Comparison of ENCODE assay signal across 9 cellular contexts in the genomic region with DNA sequence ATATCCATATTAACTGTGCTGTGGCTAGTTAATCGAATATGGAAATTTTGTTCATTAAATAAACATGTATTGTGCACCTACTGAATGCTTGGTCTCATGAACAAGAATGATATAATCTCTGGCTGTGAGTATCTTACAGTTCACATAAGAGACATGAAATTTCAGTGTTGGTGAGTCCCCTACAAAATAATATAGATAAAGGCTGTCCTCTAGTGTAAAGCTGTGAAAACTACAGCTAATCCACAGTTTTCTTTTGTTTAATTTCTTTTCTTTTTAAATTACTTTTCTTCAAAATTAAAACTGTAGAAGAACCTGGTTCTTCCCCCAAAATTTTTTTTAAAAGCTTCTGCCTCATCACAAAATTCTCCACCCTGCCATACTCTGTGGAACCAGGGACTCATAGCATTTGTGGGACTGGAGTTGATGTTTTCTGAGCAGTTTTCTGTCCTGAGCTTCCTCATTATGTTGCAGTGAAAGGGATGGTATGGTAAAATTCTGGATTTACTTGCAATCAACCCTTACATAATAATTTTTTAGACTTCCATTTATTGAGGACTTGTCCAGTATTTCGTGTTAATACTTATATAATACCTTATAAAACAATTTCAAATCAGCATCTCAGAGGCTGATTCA.
DNase-seq lines count a peak whose midpoint lies in the region; ATAC-seq and TF ChIP-seq lines count a peak whose summit lies in the region.
"Had no signal": no experiment of that assay in that cellular context is flagged by ENCODE, and none has a peak within 500 bp of the region (broad histone marks: within the 10 kb centered on the region; RNA-seq: fewer than 3 reads in every experiment).

No MANE protein-coding gene starts in this region.

- H3K4me1 Mint-ChIP-seq in MCF 10A (ENCODE audit: insufficient read depth, unreplicated experiment) (no peaks in the 10 kb centered on the region), nephron (peaks cover 12% of the 10 kb centered on the region)

- H3K9me3 Mint-ChIP-seq in MCF 10A (ENCODE audit: unreplicated experiment), result no peaks in the 10 kb centered on the region
- H3K9me3 Mint-ChIP-seq in nephron, result no peaks in the 10 kb centered on the region

- CTCF ChIA-PET in MCF 10A (lab: Yijun Ruan, JAX), result interaction anchor here (0.6 to 14.4 kb wide), 68 partner anchors 9 to 1359 kb away, joined by 3 to 225 read pairs (median 4); no protein-coding TSS in a partner anchor

- TF ChIP-seq POLR2A in erythroblast (IDR thresholded peaks at IDR 0.05; ENCODE audit: low read length), result no peak

- H3K4me3 Mint-ChIP-seq in MCF 10A (ENCODE audit: unreplicated experiment) (no peak overlapping the region), nephron (no peak overlapping the region)

- no peak for ATAC-seq in HG02870 (IDR thresholded peaks at IDR 0.05; ENCODE audit: unreplicated experiment)

- TF ChIP-seq CTCF in MCF 10A (IDR thresholded peaks at IDR 0.05; ENCODE audit: unreplicated experiment) (peak; percentile 88), nephron (IDR thresholded peaks at IDR 0.05; ENCODE audit: unreplicated experiment in 3 of 3) (peak; percentile 63 to 79 (median 73)), GM20000 (IDR thresholded peaks at IDR 0.05; ENCODE audit: extremely low read depth, missing control alignments) (no peak)

- H3K27me3 Mint-ChIP-seq in MCF 10A (ENCODE audit: insufficient read depth, unreplicated experiment) (no peaks in the 10 kb centered on the region), nephron (ENCODE audit: low read depth) (peaks cover 7% of the 10 kb centered on the region)

- BruUV-seq in MCF 10A (replicated peaks; lab: Mats Ljungman, UMichigan), result no TSS peak

- H3K36me3 Mint-ChIP-seq in MCF 10A (ENCODE audit: insufficient read depth, unreplicated experiment), result no peaks in the 10 kb centered on the region
- no peaks in the 10 kb centered on the region for H3K36me3 Mint-ChIP-seq in nephron (ENCODE audit: low read depth)

- no peak overlapping the region for H3K27ac Mint-ChIP-seq in MCF 10A (ENCODE audit: low read depth, unreplicated experiment)
- H3K27ac Mint-ChIP-seq in nephron, result peak overlapping the region; percentile 10 to 62 (median 46)

- intact Hi-C loops in MCF 10A (cut with micrococcal nuclease), result loop anchor here (1.0 to 5.0 kb wide), 6 partner anchors 146 to 828 kb away; no protein-coding TSS in a partner anchor

- peak; percentile 24 for DNase-seq in DMS114 treated with DMSO at 0.1 percent for 48 hours (lab: John Stamatoyannopoulos, UW; ENCODE audit: unreplicated experiment)
- DNase-seq in NCI-H1105 (lab: John Stamatoyannopoulos, UW), result peak; percentile 22
- DNase-seq in MCF 10A (ENCODE audit: unreplicated experiment), result peak; percentile 36
- DNase-seq in GM20000 (ENCODE audit: low spot score), result no peak
- DNase-seq in erythroblast (lab: John Stamatoyannopoulos, UW), result no peak
- DNase-seq in stimulated activated CD4-positive, alpha-beta T cell treated with anti-CD3 and anti-CD28 coated beads, Interleukin-4, amount 100 ng/mL, for 4 hours, result no peak
- DNase-seq: occipital lobe had no signal

- POLR2A ChIA-PET in MCF 10A (lab: Yijun Ruan, JAX), result interaction anchor here (0.5 to 1.4 kb wide), 6 partner anchors 15 to 436 kb away, joined by 3 to 4 read pairs (median 4); no protein-coding TSS in a partner anchor

Comparison
In these comparisons a context has a peak if more than half of its experiments do, and no peak if none do; other contexts are left out.
1. DNase-seq: peak in DMS114 treated with DMSO at 0.1 percent for 48 hours (single experiment), NCI-H1105 (single experiment) and MCF 10A (single experiment); none in GM20000 (single experiment), erythroblast (0 of 2) and stimulated activated CD4-positive, alpha-beta T cell treated with anti-CD3 and anti-CD28 coated beads, Interleukin-4, amount 100 ng/mL, for 4 hours (0 of 2).